1 cellular context compared by ENCODE assay signal in the genomic region with DNA sequence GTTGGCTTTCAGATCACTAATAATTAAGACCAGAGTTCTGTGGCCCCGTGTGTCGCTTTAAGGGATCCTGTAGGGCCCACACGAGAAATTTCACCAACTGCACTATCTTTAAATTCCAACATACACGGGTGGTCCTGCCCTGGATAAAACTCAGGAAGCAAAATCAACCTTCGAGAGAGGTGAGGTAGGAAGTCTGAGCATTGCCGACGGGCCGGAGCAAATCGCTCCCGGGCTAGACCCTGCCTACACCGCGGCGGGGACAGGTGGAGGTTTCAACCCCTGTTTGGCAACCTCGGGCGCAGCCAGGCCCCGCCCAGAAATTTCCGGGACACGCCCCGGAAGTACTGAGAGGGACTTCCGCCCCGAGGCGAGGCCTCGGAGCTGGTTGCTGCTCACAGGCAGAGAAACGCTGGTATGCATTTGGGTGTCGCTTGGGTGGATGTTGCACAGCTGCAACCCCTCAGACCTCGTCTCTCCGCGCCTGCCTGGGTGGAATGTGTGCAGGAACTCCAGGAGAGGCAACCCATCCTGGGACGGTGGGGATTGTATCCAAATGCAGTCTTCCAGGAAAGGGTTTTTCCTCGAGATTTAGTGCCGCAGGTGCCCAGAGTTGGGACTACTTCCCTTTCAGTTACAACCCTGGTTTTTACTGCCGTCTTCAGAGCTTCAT.
A peak's percentile ranks its signal among the peaks of the same experiment; 100 is the strongest.
TF ChIP-seq lines count a peak whose summit lies in the region.

No MANE protein-coding gene starts in this region.

TF ChIP-seq in K562, 482 proteins besides CTCF, POLR2A, EP300 and RAD21 (continued from another document):
- TF ChIP-seq TAL1 (IDR thresholded peaks at IDR 0.05) = no peak
- peak; percentile 47 for TF ChIP-seq TAF9B (IDR thresholded peaks at IDR 0.05; ENCODE audit: partially characterized antibody)
- peak; percentile 91 for TF ChIP-seq ELK1 (CRISPR knock-in tag; IDR thresholded peaks at IDR 0.05)
- peak; percentile 67 for TF ChIP-seq SMAD1 (IDR thresholded peaks at IDR 0.05; ENCODE audit: low read depth, low read length, partially characterized antibody)
- peak; percentile 57; the same call in 1 of the 2 replicates for TF ChIP-seq CTBP1 (IDR thresholded peaks at IDR 0.05; ENCODE audit: borderline replicate concordance)
- TF ChIP-seq PML (IDR thresholded peaks at IDR 0.05; ENCODE audit: low read length) = peak; percentile 53; the same call in 1 of the 2 replicates
- TF ChIP-seq CEBPB (tag; IDR thresholded peaks at IDR 0.05) = peak; percentile 89
- no peak; the same call in 1 of the 2 replicates for TF ChIP-seq GATAD2B (IDR thresholded peaks at IDR 0.05; ENCODE audit: borderline replicate concordance)
- TF ChIP-seq MYC (IDR thresholded peaks at IDR 0.05; ENCODE audit: low read depth, low read length) = peak; percentile 65
- no peak for TF ChIP-seq MYC (CRISPR knock-in tag; IDR thresholded peaks at IDR 0.05; ENCODE audit: borderline replicate concordance, low read depth)
- peak; percentile 51 for TF ChIP-seq SAP30 (IDR thresholded peaks at IDR 0.05; ENCODE audit: borderline replicate concordance, insufficient read depth, low read depth, low read length, poor library complexity, severe bottlenecking)
- TF ChIP-seq ZFP36 (IDR thresholded peaks at IDR 0.05; ENCODE audit: low read depth, low read length, partially characterized antibody) = peak; percentile 52
- 0 out of 2 replicates have a peak, but pooled peaks have one; percentile 26 for TF ChIP-seq CREM (IDR thresholded peaks at IDR 0.05; ENCODE audit: low read depth)
- peak; percentile 68; the same call in 1 of the 2 replicates for TF ChIP-seq CEBPG (CRISPR knock-in tag; IDR thresholded peaks at IDR 0.05)
- 0 out of 4 replicates have a peak, but pooled peaks of 1 of the 2 experiments have one; percentile 16 for TF ChIP-seq CEBPG (tag; conservative IDR thresholded peaks at IDR 0.05 in 1 of 2, IDR thresholded peaks at IDR 0.05 in 1 of 2)
- peak; percentile 30; the same call in 1 of the 2 replicates for TF ChIP-seq ZBTB33 (CRISPR knock-in tag; IDR thresholded peaks at IDR 0.05)
- peak; percentile 68; the same call in 1 of the 2 replicates for TF ChIP-seq ETV5 (CRISPR knock-in tag; IDR thresholded peaks at IDR 0.05; ENCODE audit: low read depth)
- peak; percentile 73 for TF ChIP-seq POLR2H (tag; IDR thresholded peaks at IDR 0.05; ENCODE audit: low read depth)
- no peak for TF ChIP-seq ZNF121 (CRISPR knock-in tag; conservative IDR thresholded peaks at IDR 0.05)
- TF ChIP-seq SMARCC2 (IDR thresholded peaks at IDR 0.05; ENCODE audit: low read depth) = no peak
- TF ChIP-seq ZKSCAN1 (IDR thresholded peaks at IDR 0.05; ENCODE audit: low read depth, low read length) = 0 out of 2 replicates have a peak, but pooled peaks have one; percentile 15
- TF ChIP-seq MBD2 (IDR thresholded peaks at IDR 0.05; ENCODE audit: borderline replicate concordance, low read depth) = peak; percentile 58; the same call in 1 of the 2 replicates
- TF ChIP-seq, protein P1, sequence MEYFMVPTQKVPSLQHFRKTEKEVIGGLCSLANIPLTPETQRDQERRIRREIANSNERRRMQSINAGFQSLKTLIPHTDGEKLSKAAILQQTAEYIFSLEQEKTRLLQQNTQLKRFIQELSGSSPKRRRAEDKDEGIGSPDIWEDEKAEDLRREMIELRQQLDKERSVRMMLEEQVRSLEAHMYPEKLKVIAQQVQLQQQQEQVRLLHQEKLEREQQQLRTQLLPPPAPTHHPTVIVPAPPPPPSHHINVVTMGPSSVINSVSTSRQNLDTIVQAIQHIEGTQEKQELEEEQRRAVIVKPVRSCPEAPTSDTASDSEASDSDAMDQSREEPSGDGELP (CRISPR knock-in tag; IDR thresholded peaks at IDR 0.05; ENCODE audit: borderline replicate concordance) = peak; percentile 72; the same call in 1 of the 2 replicates
- TF ChIP-seq NR2C2 (CRISPR knock-in tag; IDR thresholded peaks at IDR 0.05) = no peak
- peak; percentile 73 for TF ChIP-seq NR2C2 (tag; IDR thresholded peaks at IDR 0.05)
- TF ChIP-seq, protein P2, sequence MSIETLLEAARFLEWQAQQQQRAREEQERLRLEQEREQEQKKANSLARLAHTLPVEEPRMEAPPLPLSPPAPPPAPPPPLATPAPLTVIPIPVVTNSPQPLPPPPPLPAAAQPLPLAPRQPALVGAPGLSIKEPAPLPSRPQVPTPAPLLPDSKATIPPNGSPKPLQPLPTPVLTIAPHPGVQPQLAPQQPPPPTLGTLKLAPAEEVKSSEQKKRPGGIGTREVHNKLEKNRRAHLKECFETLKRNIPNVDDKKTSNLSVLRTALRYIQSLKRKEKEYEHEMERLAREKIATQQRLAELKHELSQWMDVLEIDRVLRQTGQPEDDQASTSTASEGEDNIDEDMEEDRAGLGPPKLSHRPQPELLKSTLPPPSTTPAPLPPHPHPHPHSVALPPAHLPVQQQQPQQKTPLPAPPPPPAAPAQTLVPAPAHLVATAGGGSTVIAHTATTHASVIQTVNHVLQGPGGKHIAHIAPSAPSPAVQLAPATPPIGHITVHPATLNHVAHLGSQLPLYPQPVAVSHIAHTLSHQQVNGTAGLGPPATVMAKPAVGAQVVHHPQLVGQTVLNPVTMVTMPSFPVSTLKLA (conservative IDR thresholded peaks at IDR 0.05) = peak in 1 of 2 experiments; percentile 39; a peak in 2 of 4 replicates
- peak; percentile 62 for TF ChIP-seq SP1 (CRISPR knock-in tag; IDR thresholded peaks at IDR 0.05)
- peak in 1 of 2 experiments; percentile 95; a peak in 3 of 4 replicates for TF ChIP-seq SRF (CRISPR knock-in tag; IDR thresholded peaks at IDR 0.05)
- peak; percentile 91 for TF ChIP-seq RBFOX2 (IDR thresholded peaks at IDR 0.05; ENCODE audit: low read depth, low read length)
- peak; percentile 39; the same call in 1 of the 2 replicates for TF ChIP-seq FOXK1 (CRISPR knock-in tag; IDR thresholded peaks at IDR 0.05; ENCODE audit: borderline replicate concordance)
- TF ChIP-seq TEAD1 (CRISPR knock-in tag; IDR thresholded peaks at IDR 0.05) = peak in 1 of 2 experiments; percentile 88; a peak in 1 of 4 replicates
- peak; percentile 42; the same call in 1 of the 2 replicates for TF ChIP-seq TEAD4 (IDR thresholded peaks at IDR 0.05; ENCODE audit: low read length)
- TF ChIP-seq TEAD4 (CRISPR knock-in tag; IDR thresholded peaks at IDR 0.05; ENCODE audit: borderline replicate concordance) = no peak
- peak; percentile 94 for TF ChIP-seq GABPA (tag; conservative IDR thresholded peaks at IDR 0.05; ENCODE audit: low read depth)
- peak in 1 of 2 experiments; percentile 74 for TF ChIP-seq E2F6 (IDR thresholded peaks at IDR 0.05; ENCODE audit: borderline replicate concordance in 1 of 2, extremely low read depth in 1 of 2, insufficient read depth in 1 of 2, insufficient read length in 1 of 2, low read depth in 1 of 2, low read length in 1 of 2, poor library complexity in 1 of 2, severe bottlenecking in 1 of 2)
- 0 out of 2 replicates have a peak, but pooled peaks have one; percentile 38 for TF ChIP-seq ATF7 (IDR thresholded peaks at IDR 0.05)
- no peak for TF ChIP-seq ZNF512 (tag; IDR thresholded peaks at IDR 0.05)
- TF ChIP-seq CCNT2 (IDR thresholded peaks at IDR 0.05; ENCODE audit: borderline replicate concordance, extremely low read depth, insufficient read length, low read depth, low read length) = peak; percentile 28
- TF ChIP-seq, protein P3, sequence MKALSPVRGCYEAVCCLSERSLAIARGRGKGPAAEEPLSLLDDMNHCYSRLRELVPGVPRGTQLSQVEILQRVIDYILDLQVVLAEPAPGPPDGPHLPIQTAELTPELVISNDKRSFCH (CRISPR knock-in tag; IDR thresholded peaks at IDR 0.05) = no peak
- TF ChIP-seq, protein P3 (tag; IDR thresholded peaks at IDR 0.05) = no peak; the same call in 1 of the 2 replicates
- 0 out of 2 replicates have a peak, but pooled peaks have one; percentile 14 for TF ChIP-seq HDAC2 (IDR thresholded peaks at IDR 0.05)
- 0 out of 2 replicates have a peak, but pooled peaks have one; percentile 38 for TF ChIP-seq THAP12 (CRISPR knock-in tag; IDR thresholded peaks at IDR 0.05)
- no peak for TF ChIP-seq DDX20 (tag; IDR thresholded peaks at IDR 0.05; ENCODE audit: low read depth)
- peak; percentile 77; the same call in 1 of the 2 replicates for TF ChIP-seq SPI1 (IDR thresholded peaks at IDR 0.05; ENCODE audit: borderline replicate concordance, low read depth, low read length)
TF ChIP-seq in K562: peak in this region for 87.
